ENCODE assay signal across 1 cellular context in genomic region chr9:138022121-138022741, GRCh38.
TF ChIP-seq lines count a peak whose summit lies in the region.

No MANE protein-coding gene starts in this region.

TF ChIP-seq in H1, 55 proteins besides CTCF, POLR2A, EP300 and RAD21 (continued from another document):
- TF ChIP-seq E2F6 (IDR thresholded peaks at IDR 0.05): 0 out of 2 replicates have a peak, but pooled peaks have one; percentile 21
